1 cellular context compared by ENCODE assay signal in the genomic region with DNA sequence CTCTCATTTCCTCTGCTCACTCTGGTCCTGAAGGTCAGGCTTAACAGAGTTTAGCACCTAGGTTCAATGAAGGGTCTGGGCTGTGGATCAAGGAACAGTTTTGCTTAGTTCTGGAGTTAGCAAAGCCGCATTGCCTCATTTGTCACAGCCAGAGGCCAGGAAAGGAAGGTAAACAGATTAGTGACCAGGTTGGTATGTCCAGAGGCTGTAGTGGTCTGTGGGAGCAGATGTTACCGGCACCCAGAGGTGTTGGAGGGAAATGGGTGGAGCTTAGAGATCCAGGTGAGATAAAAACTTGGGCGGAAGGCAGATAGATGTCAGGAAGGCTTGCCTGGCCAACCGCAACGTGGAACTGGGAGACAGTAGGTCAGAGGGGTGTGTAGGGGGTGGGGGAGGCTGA.
TF ChIP-seq lines count a peak whose summit lies in the region.

No MANE protein-coding gene starts in this region.

TF ChIP-seq in GM23338, 12 proteins besides CTCF, POLR2A, EP300 and RAD21 (continued from another document):
- TF ChIP-seq, protein P1, sequence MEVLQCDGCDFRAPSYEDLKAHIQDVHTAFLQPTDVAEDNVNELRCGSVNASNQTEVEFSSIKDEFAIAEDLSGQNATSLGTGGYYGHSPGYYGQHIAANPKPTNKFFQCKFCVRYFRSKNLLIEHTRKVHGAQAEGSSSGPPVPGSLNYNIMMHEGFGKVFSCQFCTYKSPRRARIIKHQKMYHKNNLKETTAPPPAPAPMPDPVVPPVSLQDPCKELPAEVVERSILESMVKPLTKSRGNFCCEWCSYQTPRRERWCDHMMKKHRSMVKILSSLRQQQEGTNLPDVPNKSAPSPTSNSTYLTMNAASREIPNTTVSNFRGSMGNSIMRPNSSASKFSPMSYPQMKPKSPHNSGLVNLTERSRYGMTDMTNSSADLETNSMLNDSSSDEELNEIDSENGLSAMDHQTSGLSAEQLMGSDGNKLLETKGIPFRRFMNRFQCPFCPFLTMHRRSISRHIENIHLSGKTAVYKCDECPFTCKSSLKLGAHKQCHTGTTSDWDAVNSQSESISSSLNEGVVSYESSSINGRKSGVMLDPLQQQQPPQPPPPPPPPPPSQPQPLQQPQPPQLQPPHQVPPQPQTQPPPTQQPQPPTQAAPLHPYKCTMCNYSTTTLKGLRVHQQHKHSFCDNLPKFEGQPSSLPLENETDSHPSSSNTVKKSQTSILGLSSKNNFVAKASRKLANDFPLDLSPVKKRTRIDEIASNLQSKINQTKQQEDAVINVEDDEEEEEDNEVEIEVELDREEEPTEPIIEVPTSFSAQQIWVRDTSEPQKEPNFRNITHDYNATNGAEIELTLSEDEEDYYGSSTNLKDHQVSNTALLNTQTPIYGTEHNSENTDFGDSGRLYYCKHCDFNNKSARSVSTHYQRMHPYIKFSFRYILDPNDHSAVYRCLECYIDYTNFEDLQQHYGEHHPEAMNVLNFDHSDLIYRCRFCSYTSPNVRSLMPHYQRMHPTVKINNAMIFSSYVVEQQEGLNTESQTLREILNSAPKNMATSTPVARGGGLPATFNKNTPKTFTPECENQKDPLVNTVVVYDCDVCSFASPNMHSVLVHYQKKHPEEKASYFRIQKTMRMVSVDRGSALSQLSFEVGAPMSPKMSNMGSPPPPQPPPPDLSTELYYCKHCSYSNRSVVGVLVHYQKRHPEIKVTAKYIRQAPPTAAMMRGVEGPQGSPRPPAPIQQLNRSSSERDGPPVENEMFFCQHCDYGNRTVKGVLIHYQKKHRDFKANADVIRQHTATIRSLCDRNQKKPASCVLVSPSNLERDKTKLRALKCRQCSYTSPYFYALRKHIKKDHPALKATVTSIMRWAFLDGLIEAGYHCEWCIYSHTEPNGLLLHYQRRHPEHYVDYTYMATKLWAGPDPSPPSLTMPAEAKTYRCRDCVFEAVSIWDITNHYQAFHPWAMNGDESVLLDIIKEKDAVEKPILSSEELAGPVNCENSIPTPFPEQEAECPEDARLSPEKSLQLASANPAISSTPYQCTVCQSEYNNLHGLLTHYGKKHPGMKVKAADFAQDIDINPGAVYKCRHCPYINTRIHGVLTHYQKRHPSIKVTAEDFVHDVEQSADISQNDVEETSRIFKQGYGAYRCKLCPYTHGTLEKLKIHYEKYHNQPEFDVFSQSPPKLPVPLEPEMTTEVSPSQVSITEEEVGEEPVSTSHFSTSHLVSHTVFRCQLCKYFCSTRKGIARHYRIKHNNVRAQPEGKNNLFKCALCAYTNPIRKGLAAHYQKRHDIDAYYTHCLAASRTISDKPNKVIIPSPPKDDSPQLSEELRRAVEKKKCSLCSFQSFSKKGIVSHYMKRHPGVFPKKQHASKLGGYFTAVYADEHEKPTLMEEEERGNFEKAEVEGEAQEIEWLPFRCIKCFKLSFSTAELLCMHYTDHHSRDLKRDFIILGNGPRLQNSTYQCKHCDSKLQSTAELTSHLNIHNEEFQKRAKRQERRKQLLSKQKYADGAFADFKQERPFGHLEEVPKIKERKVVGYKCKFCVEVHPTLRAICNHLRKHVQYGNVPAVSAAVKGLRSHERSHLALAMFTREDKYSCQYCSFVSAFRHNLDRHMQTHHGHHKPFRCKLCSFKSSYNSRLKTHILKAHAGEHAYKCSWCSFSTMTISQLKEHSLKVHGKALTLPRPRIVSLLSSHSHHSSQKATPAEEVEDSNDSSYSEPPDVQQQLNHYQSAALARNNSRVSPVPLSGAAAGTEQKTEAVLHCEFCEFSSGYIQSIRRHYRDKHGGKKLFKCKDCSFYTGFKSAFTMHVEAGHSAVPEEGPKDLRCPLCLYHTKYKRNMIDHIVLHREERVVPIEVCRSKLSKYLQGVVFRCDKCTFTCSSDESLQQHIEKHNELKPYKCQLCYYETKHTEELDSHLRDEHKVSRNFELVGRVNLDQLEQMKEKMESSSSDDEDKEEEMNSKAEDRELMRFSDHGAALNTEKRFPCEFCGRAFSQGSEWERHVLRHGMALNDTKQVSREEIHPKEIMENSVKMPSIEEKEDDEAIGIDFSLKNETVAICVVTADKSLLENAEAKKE (CRISPR knock-in tag; IDR thresholded peaks at IDR 0.05): no peak
- no peak for TF ChIP-seq EZH2phosphoT487 (IDR thresholded peaks at IDR 0.05; ENCODE audit: unreplicated experiment)
- TF ChIP-seq CREB1 (CRISPR knock-in tag; IDR thresholded peaks at IDR 0.05; ENCODE audit: low read depth): no peak
- no peak for TF ChIP-seq NANOG (IDR thresholded peaks at IDR 0.05; ENCODE audit: borderline replicate concordance)
- no peak for TF ChIP-seq POLR2AphosphoS5 (IDR thresholded peaks at IDR 0.05; ENCODE audit: low read depth)
